ENCODE assay signal across 16 cellular contexts in the genomic region with DNA sequence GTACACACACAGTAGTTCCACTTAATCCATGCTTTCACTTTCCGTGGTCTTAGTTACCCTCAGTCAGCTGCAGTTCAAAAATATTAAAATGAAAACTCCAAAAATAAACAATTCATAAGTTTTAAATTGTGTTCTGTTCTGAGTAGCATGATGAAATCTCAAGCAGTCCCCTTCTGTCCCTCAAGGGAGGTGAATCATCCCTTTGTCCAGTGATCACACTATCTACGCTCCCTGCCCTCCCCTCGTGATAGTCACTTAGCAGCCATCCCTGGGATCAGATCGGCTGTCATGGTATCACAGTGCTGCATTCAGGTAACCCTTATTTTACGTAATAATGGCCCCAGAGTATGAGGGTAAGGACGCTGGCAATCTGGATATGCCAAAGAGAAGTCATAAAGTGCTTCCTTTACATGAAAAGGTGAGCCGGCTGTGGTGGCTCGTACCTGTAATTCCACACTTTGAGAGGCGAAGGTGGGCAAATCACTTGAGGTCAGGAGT. TPM values are rescaled to one million over a fixed set of nuclear protein-coding genes. Genes with fewer than 3 reads are reported as not detected.
DNase-seq lines count a peak whose midpoint lies in the region; ATAC-seq lines count a peak whose summit lies in the region.
"Had no signal": no experiment of that assay in that cellular context is flagged by ENCODE, and none has a peak within 500 bp of the region (broad histone marks: within the 10 kb centered on the region; RNA-seq: fewer than 3 reads in every experiment).

No MANE protein-coding gene starts in this region.

- no peak for ATAC-seq in activated naive CD8-positive, alpha-beta T cell treated with anti-CD3 and anti-CD28 coated beads, Interleukin-2, amount 50 U/mL, for 24 hours
- ATAC-seq in GM18907 (IDR thresholded peaks at IDR 0.05; ENCODE audit: unreplicated experiment), result no peak

- H3K9me3 Mint-ChIP-seq in activated naive CD8-positive, alpha-beta T cell treated with anti-CD3 and anti-CD28 coated beads, Interleukin-2, amount 50 U/mL, for 24 hours, result no peaks in the 10 kb centered on the region
- H3K9me3 Mint-ChIP-seq: nephron had no signal

- H3K27ac Mint-ChIP-seq in activated naive CD8-positive, alpha-beta T cell treated with anti-CD3 and anti-CD28 coated beads, Interleukin-2, amount 50 U/mL, for 24 hours, result no peak overlapping the region
- H3K27ac Mint-ChIP-seq: nephron had no signal

- DNase-seq in DMS53 (lab: John Stamatoyannopoulos, UW) (peak; percentile 32), DMS53 treated with DMSO at 0.1 percent for 48 hours (lab: John Stamatoyannopoulos, UW; ENCODE audit: unreplicated experiment) (no peak), SW480 (ENCODE audit: low spot score) (peak; percentile 16), hepatic stellate cell (ENCODE audit: low spot score) (peak; percentile 78), NK-92 (lab: John Stamatoyannopoulos, UW; ENCODE audit: unreplicated experiment) (no peak)
- no peak for DNase-seq in activated naive CD8-positive, alpha-beta T cell treated with anti-CD3 and anti-CD28 coated beads, Interleukin-2, amount 50 U/mL, for 24 hours
- DNase-seq: dermis blood vessel endothelial cell, NCI-H146, NCI-H82, SHP77, thyroid gland had no signal

- peaks cover 38% of the 10 kb centered on the region for H3K4me1 Mint-ChIP-seq in activated naive CD8-positive, alpha-beta T cell treated with anti-CD3 and anti-CD28 coated beads, Interleukin-2, amount 50 U/mL, for 24 hours

- H3K27me3 Mint-ChIP-seq in activated naive CD8-positive, alpha-beta T cell treated with anti-CD3 and anti-CD28 coated beads, Interleukin-2, amount 50 U/mL, for 24 hours, result no peaks in the 10 kb centered on the region

- H3K4me3 Mint-ChIP-seq in activated naive CD8-positive, alpha-beta T cell treated with anti-CD3 and anti-CD28 coated beads, Interleukin-2, amount 50 U/mL, for 24 hours, result no peak overlapping the region
- H3K4me3 Mint-ChIP-seq: nephron had no signal

- H3K27ac ChIP-seq in temporal lobe (ENCODE audit: low read depth, low read length), result peak overlapping the region; percentile 65
- H3K27ac ChIP-seq: 22Rv1, thyroid gland, VCaP had no signal

- no peaks in the 10 kb centered on the region for H3K36me3 Mint-ChIP-seq in activated naive CD8-positive, alpha-beta T cell treated with anti-CD3 and anti-CD28 coated beads, Interleukin-2, amount 50 U/mL, for 24 hours (ENCODE audit: low read depth)

RNA-seq across cellular contexts. Expression of a gene that starts 5.8 kb away (rescaled TPM):
- total RNA-seq in temporal lobe, result 578 TPM

Comparison
In these comparisons a context has a peak if more than half of its experiments do, and no peak if none do; other contexts are left out.
1. DNase-seq: peak in DMS53 (single experiment), SW480 (single experiment) and hepatic stellate cell (single experiment); none in DMS53 treated with DMSO at 0.1 percent for 48 hours (single experiment), activated naive CD8-positive, alpha-beta T cell treated with anti-CD3 and anti-CD28 coated beads, Interleukin-2, amount 50 U/mL, for 24 hours (single experiment) and NK-92 (single experiment).